In genomic region chrX:120690344-120690743, GRCh38 we compare ENCODE assay signal across 25 cellular contexts.
"Had no signal": no experiment of that assay in that cellular context is flagged by ENCODE, and none has a peak within 500 bp of the region (broad histone marks: within the 10 kb centered on the region; RNA-seq: fewer than 3 reads in every experiment).

No MANE protein-coding gene starts in this region.

- H3K36me3 Mint-ChIP-seq: naive thymus-derived CD8-positive, alpha-beta T cell; neural progenitor cell had no signal

- H3K27me3 ChIP-seq: breast epithelium, esophagus squamous epithelium, left lung, neural progenitor cell, tibial nerve had no signal

- H3K4me1 Mint-ChIP-seq: activated B cell treated with CpG ODN at 0.5 μM for 24 hours; central memory CD8-positive, alpha-beta T cell; neural progenitor cell had no signal

- H3K27ac ChIP-seq: breast epithelium, esophagus squamous epithelium, left lung, lower lobe of right lung, neural progenitor cell, parathyroid adenoma, psoas muscle, spleen, tibial nerve had no signal

- H3K4me2 ChIP-seq: neural progenitor cell had no signal

- H3K9me3 Mint-ChIP-seq: activated B cell treated with CpG ODN at 0.5 μM for 24 hours; activated T-cell treated with anti-CD3 and anti-CD28 coated beads, Interleukin-2, amount 50 U/mL, for 4 hours; activated T-helper 2 cell treated with anti-CD3 and anti-CD28 coated beads, Interferon-gamma antibody, Interleukin-2, Interleukin-4, amounts not matched to agents 10 μg/mL and 5 μg/mL and 100 μg/mL, durations not matched to agents 14 hours and 24 hours and 36 hours; central memory CD8-positive, alpha-beta T cell; naive thymus-derived CD8-positive, alpha-beta T cell had no signal

- H3K36me3 ChIP-seq: breast epithelium, esophagus squamous epithelium, left lung, lower lobe of right lung, neural progenitor cell, spleen, tibial nerve had no signal

- H3K79me2 ChIP-seq: parathyroid adenoma had no signal

- H3K9me3 ChIP-seq: breast epithelium, esophagus squamous epithelium, left lung, lower lobe of right lung, psoas muscle, spleen, tibial nerve had no signal

- DNase-seq: activated B cell treated with CpG ODN at 0.5 μM for 24 hours; activated CD4-positive, alpha-beta T cell treated with anti-CD3 and anti-CD28 coated beads, Interleukin-2, amount 50 U/mL, for 1 hour; activated CD8-positive, alpha-beta T cell treated with anti-CD3 and anti-CD28 coated beads for 36 hours; activated naive CD4-positive, alpha-beta T cell; activated T-cell treated with anti-CD3 and anti-CD28 coated beads, Interleukin-2, amount 50 U/mL, for 4 hours; amygdala; dermis blood vessel endothelial cell; effector CD4-positive, alpha-beta T cell; esophagus squamous epithelium; left lung; lower lobe of right lung; mesenchymal stem cell; naive thymus-derived CD8-positive, alpha-beta T cell; occipital lobe; psoas muscle; spleen; stimulated activated CD4-positive, alpha-beta T cell treated with anti-CD3 and anti-CD28 coated beads, Interleukin-2, amount 100 ng/mL, for 48 hours; stimulated activated naive CD4-positive, alpha-beta T cell treated with Interleukin-2 at 50 U/mL for 16 hours; T-helper 2 cell had no signal

- ATAC-seq: activated CD8-positive, alpha-beta T cell treated with anti-CD3 and anti-CD28 coated beads for 36 hours; left lung; lower lobe of right lung; naive thymus-derived CD8-positive, alpha-beta T cell had no signal

- H3K9ac ChIP-seq: neural progenitor cell, parathyroid adenoma had no signal

- H3K27me3 Mint-ChIP-seq: activated B cell treated with CpG ODN at 0.5 μM for 24 hours; activated CD8-positive, alpha-beta T cell treated with anti-CD3 and anti-CD28 coated beads for 36 hours; naive thymus-derived CD8-positive, alpha-beta T cell had no signal

- H3K4me3 ChIP-seq: breast epithelium, esophagus squamous epithelium, left lung, lower lobe of right lung, neural progenitor cell, psoas muscle, spleen, tibial nerve had no signal

- H2AFZ ChIP-seq: neural progenitor cell, parathyroid adenoma had no signal

- H3K4me1 ChIP-seq: breast epithelium, esophagus squamous epithelium, left lung, lower lobe of right lung, neural progenitor cell, parathyroid adenoma, psoas muscle, spleen, tibial nerve had no signal

- H3K4me3 Mint-ChIP-seq: activated B cell treated with CpG ODN at 0.5 μM for 24 hours; activated CD8-positive, alpha-beta T cell treated with anti-CD3 and anti-CD28 coated beads for 36 hours; activated T-cell treated with anti-CD3 and anti-CD28 coated beads, Interleukin-2, amount 50 U/mL, for 4 hours; central memory CD8-positive, alpha-beta T cell; naive thymus-derived CD8-positive, alpha-beta T cell; neural progenitor cell had no signal

- H3K27ac Mint-ChIP-seq: activated B cell treated with CpG ODN at 0.5 μM for 24 hours; activated CD8-positive, alpha-beta T cell treated with anti-CD3 and anti-CD28 coated beads for 36 hours; activated T-helper 2 cell treated with anti-CD3 and anti-CD28 coated beads, Interferon-gamma antibody, Interleukin-2, Interleukin-4, amounts not matched to agents 10 μg/mL and 5 μg/mL and 100 μg/mL, durations not matched to agents 14 hours and 24 hours and 36 hours; naive thymus-derived CD8-positive, alpha-beta T cell; neural progenitor cell had no signal
